8 cellular contexts compared by ENCODE assay signal in the genomic region with DNA sequence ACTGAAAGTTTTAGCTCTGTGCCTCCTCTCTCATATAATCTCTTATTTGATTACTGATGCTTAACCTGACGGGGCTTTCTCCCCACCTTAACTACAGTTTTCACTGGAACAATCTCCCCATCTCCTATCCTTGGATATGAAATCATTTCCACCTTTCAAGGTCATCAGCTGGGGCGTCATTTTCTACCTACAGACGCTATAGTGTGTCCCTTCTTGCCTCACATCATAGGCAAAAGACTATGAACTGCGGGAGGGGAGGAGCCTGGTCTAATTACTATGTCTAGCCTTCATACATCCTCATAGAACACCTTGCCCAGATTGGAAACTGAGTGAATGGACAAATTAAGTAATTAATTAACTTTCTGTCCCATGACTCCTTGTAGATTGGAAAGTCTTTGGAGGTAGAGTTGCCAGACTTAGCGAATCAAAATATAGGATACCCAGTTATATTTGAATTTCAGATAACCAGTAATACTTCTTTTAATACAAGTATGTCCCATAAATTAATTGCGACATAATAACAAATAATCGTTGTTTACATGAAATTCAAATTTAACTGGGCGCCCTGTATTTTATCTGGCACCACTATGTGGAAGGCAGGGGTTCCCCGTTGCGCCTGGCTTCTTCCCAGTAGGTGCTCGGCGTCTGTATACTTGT. TPM values are rescaled to one million over a fixed set of nuclear protein-coding genes. Genes with fewer than 3 reads are reported as not detected.
DNase-seq lines count a peak whose midpoint lies in the region; ATAC-seq and TF ChIP-seq lines count a peak whose summit lies in the region.

No MANE protein-coding gene starts in this region.

- peaks cover 0 to 4% of the 10 kb centered on the region in 2 experiments; a peak in 2 of 4 replicates for H3K4me1 ChIP-seq in SK-N-SH (ENCODE audit: control insufficient read depth in 1 of 2, insufficient read depth in 2 of 2, low read depth in 1 of 2, low read length in 1 of 2)
- H3K4me1 ChIP-seq in tibial artery: peaks cover 0 to 17% (median 3%) of the 10 kb centered on the region in 4 donors

- CTCF ChIA-PET in SK-N-SH (lab: Yijun Ruan, JAX): interaction anchor here (1.7 kb wide), 1 partner anchor 10 kb away, joined by 5 read pairs; no protein-coding TSS in a partner anchor

- H3K9me3 ChIP-seq in SK-N-SH: no peaks in the 10 kb centered on the region
- no peaks in the 10 kb centered on the region for H3K9me3 ChIP-seq in tibial artery

- WGBS in SK-N-SH (ENCODE audit: low lambda C conversion rate): 3% methylated on average over 12 of the region's 12 CpGs

- H4K20me1 ChIP-seq in SK-N-SH (ENCODE audit: insufficient read depth): peaks cover 21% of the 10 kb centered on the region

- intact Hi-C loops in tibial artery (cut with DNase I; ENCODE audit: low total_unique reads): no loop called here

- H3K27ac ChIP-seq in SK-N-SH (ENCODE audit: low read depth in 2 of 2, low read length in 1 of 2): peak overlapping the region; percentile 21 to 70; a peak in 3 of 4 replicates
- peak overlapping the region; percentile 81 to 94 for H3K27ac ChIP-seq in tibial artery

- POLR2A ChIA-PET in SK-N-SH (lab: Yijun Ruan, JAX): interaction anchor here (1.1 kb wide), 1 partner anchor 36 kb away, joined by 3 read pairs; no protein-coding TSS in a partner anchor

- ATAC-seq in SK-N-SH treated with all-trans-retinoic acid at 6 μM for 48 hours (no peak; the same call in 2 of the 3 replicates), HG03442 (IDR thresholded peaks at IDR 0.05; ENCODE audit: unreplicated experiment) (peak; percentile 48), left lobe of liver (peak; percentile 64)

- H2AFZ ChIP-seq in SK-N-SH (ENCODE audit: low read depth): peak overlapping the region; percentile 91

- H3K79me2 ChIP-seq in SK-N-SH (ENCODE audit: insufficient read depth): peaks cover 41% of the 10 kb centered on the region

- DNase-seq in SK-N-SH (peak; percentile 16), astrocyte of the cerebellum (ENCODE audit: low read depth) (no peak), left lobe of liver (ENCODE audit: low spot score) (no peak), tibial artery (no peak), NCI-H2029 treated with DMSO at 0.1 percent for 48 hours (lab: John Stamatoyannopoulos, UW) (no peak), GM13976 (ENCODE audit: low spot score) (no peak)

- H3K36me3 ChIP-seq in SK-N-SH (replicated peaks in 1 of 2; ENCODE audit: control insufficient read depth in 1 of 2, insufficient read depth in 2 of 2, low read length in 1 of 2): no peaks in the 10 kb centered on the region
- H3K36me3 ChIP-seq in tibial artery: no peaks in the 10 kb centered on the region

- no peaks in the 10 kb centered on the region for H3K9me2 ChIP-seq in SK-N-SH

- H3F3A ChIP-seq in SK-N-SH (replicated peaks; ENCODE audit: insufficient read depth): no peaks in the 10 kb centered on the region

- H3K27me3 ChIP-seq in SK-N-SH (ENCODE audit: insufficient read depth) (peaks cover 9% of the 10 kb centered on the region; the same call in 1 of the 2 replicates), tibial artery (no peaks in the 10 kb centered on the region)

- no peak for TF ChIP-seq EP300 in SK-N-SH (IDR thresholded peaks at IDR 0.05; ENCODE audit: borderline replicate concordance in 1 of 2, low read depth in 1 of 2, low read length in 1 of 2)

- peak overlapping the region; percentile 69; the same call in 1 of the 2 replicates for H3K9ac ChIP-seq in SK-N-SH

- no peak for TF ChIP-seq RAD21 in SK-N-SH (IDR thresholded peaks at IDR 0.05; ENCODE audit: low read length)

- in situ Hi-C loops in astrocyte of the cerebellum (cut with HindIII; ENCODE audit: low sequenced_read_pairs) (no loop called here), GM13976 (cut with MboI; ENCODE audit: low sequenced_read_pairs, unreplicated experiment) (no loop called here)

- no peak for TF ChIP-seq CTCF in SK-N-SH (IDR thresholded peaks at IDR 0.05)
- no peak for TF ChIP-seq CTCF in astrocyte of the cerebellum (IDR thresholded peaks at IDR 0.05; ENCODE audit: low read depth, low read length, missing control alignments)
- no peak for TF ChIP-seq CTCF in tibial artery (IDR thresholded peaks at IDR 0.05)
- TF ChIP-seq CTCF in GM13976 (IDR thresholded peaks at IDR 0.05; ENCODE audit: borderline replicate concordance, control extremely low read depth, extremely low read depth, insufficient read depth, missing control alignments): no peak

- H3K4me3 ChIP-seq in SK-N-SH (ENCODE audit: low read depth in 2 of 2, low read length in 1 of 2): peak overlapping the region; percentile 76 to 86
- H3K4me3 ChIP-seq in astrocyte of the cerebellum (ENCODE audit: low read depth, low read length): peak overlapping the region; percentile 69
- H3K4me3 ChIP-seq in tibial artery: peak overlapping the region; percentile 73 to 93

- peak overlapping the region; percentile 77 for H3K4me2 ChIP-seq in SK-N-SH

TF ChIP-seq in SK-N-SH, 30 proteins besides CTCF, POLR2A, EP300 and RAD21:
- TF ChIP-seq, protein P1, sequence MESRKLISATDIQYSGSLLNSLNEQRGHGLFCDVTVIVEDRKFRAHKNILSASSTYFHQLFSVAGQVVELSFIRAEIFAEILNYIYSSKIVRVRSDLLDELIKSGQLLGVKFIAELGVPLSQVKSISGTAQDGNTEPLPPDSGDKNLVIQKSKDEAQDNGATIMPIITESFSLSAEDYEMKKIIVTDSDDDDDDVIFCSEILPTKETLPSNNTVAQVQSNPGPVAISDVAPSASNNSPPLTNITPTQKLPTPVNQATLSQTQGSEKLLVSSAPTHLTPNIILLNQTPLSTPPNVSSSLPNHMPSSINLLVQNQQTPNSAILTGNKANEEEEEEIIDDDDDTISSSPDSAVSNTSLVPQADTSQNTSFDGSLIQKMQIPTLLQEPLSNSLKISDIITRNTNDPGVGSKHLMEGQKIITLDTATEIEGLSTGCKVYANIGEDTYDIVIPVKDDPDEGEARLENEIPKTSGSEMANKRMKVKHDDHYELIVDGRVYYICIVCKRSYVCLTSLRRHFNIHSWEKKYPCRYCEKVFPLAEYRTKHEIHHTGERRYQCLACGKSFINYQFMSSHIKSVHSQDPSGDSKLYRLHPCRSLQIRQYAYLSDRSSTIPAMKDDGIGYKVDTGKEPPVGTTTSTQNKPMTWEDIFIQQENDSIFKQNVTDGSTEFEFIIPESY (IDR thresholded peaks at IDR 0.05; ENCODE audit: borderline replicate concordance, low read depth): no peak
- TF ChIP-seq, protein P2, sequence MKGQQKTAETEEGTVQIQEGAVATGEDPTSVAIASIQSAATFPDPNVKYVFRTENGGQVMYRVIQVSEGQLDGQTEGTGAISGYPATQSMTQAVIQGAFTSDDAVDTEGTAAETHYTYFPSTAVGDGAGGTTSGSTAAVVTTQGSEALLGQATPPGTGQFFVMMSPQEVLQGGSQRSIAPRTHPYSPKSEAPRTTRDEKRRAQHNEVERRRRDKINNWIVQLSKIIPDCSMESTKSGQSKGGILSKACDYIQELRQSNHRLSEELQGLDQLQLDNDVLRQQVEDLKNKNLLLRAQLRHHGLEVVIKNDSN (IDR thresholded peaks at IDR 0.05; ENCODE audit: borderline replicate concordance, low read depth): no peak
- no peak for TF ChIP-seq EZH2phosphoT487 (IDR thresholded peaks at IDR 0.05; ENCODE audit: borderline replicate concordance, low read depth)
- TF ChIP-seq GABPA (IDR thresholded peaks at IDR 0.05; ENCODE audit: low read depth): no peak
- no peak for TF ChIP-seq JUND (IDR thresholded peaks at IDR 0.05)
TF ChIP-seq in SK-N-SH: peak in this region for 0.

TF ChIP-seq in SK-N-SH treated with all-trans-retinoic acid at 6 μM for 48 hours, 23 proteins besides CTCF, POLR2A, EP300 and RAD21:
- TF ChIP-seq ARNTL (CRISPR knock-in tag; IDR thresholded peaks at IDR 0.05; ENCODE audit: borderline replicate concordance, low read depth): no peak

RNA-seq across cellular contexts. Expression of gene ATP6AP2, which starts 0.8 kb away (rescaled TPM):
- 160 and 251 TPM in 2 replicates for polyA plus RNA-seq in SK-N-SH (2012; rRNA removed)
- polyA plus RNA-seq in SK-N-SH (2012; cell fraction: cytosol; rRNA removed): 240 and 274 TPM in 2 replicates
- polyA plus RNA-seq in SK-N-SH (2012; cell fraction: nucleus; rRNA removed): 71.3 and 182 TPM in 2 replicates
- 41.0 TPM for total RNA-seq in left lobe of liver

RNA-seq across cellular contexts. Expression of gene MPC1L, which starts 43.2 kb away (rescaled TPM):
- not detected in 2 replicates for polyA plus RNA-seq in SK-N-SH (2012; rRNA removed)
- polyA plus RNA-seq in SK-N-SH (2012; cell fraction: cytosol; rRNA removed): not detected in 2 replicates
- polyA plus RNA-seq in SK-N-SH (2012; cell fraction: nucleus; rRNA removed): 0.20 TPM in 1 of 2 replicates, not detected in the other
- total RNA-seq in left lobe of liver: not detected
